ENCODE assay signal across 25 cellular contexts in the genomic region with DNA sequence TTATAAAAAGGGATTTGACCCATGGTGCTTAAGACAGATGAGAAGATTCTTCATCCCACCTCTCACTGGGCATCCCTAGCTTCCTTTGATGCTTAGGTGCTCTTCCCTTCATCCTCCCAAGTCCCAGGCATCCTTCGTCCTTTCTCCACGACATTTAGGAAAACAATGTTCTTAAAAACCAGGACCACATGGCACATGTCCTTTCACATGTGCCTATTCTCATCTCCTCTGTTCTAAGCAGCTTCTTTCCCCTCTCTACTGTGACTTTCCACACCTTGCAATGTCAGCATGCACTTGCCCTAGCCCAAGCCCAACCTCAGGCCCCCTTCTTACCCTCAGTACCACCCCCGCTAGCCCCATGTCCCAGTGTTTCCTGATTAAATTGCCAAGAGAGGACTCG. TPM values are rescaled to one million over a fixed set of nuclear protein-coding genes. Genes with fewer than 3 reads are reported as not detected.
"Had no signal": no experiment of that assay in that cellular context is flagged by ENCODE, and none has a peak within 500 bp of the region (broad histone marks: within the 10 kb centered on the region; RNA-seq: fewer than 3 reads in every experiment).

No MANE protein-coding gene starts in this region.

- H3K9me3 ChIP-seq: SJSA1 had no signal

- H3K27ac ChIP-seq: SJSA1, SK-N-MC had no signal

- FAIRE-seq: RCC 7860 had no signal

- H3K4me3 ChIP-seq: SJSA1, SK-N-MC had no signal

- H3K36me3 ChIP-seq: SJSA1 had no signal

- DNase-seq: KBM-7, MV-4-11, NCI-H1048, NCI-H1105, NCI-H1417 treated with DMSO at 0.1 percent for 48 hours, NCI-H146, NCI-H187, NCI-H2029, NCI-H2081 treated with DMSO at 0.1 percent for 48 hours, NCI-H2171, NCI-H226, NCI-H446, NCI-H510A, NCI-H524 treated with DMSO at 0.1 percent for 48 hours, NCI-H69, NCI-H774, Right ventricle myocardium superior, RPMI8226, SIG-M5 had no signal

- H3K27me3 ChIP-seq: SJSA1 had no signal

RNA-seq across cellular contexts. Expression of a gene that starts 12.2 kb away (rescaled TPM):
- total RNA-seq: HT1080, LHCN-M2, MCF 10A, Right ventricle myocardium superior had no signal
